Comparison of ENCODE assay signal across 27 cellular contexts in the genomic region with DNA sequence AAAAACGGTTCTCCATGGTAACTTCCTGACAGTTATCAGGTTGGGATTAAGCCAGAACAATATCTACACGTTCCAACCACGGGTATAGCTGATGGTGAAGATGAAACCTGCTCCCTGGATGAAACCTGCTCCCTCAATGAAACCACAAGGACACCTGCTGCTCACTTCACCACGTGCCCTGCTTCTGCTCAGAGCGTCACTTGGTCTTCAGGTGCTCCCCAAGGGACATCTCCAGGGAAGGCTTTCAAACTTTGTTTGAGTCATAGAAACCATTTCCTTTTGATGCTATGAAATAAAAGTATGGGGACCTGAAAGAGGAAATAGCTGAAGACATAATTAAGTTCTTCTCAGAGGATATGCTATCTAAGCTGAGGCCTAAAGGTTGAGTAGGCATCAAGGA.
DNase-seq lines count a peak whose midpoint lies in the region; ATAC-seq and TF ChIP-seq lines count a peak whose summit lies in the region.
"Had no signal": no experiment of that assay in that cellular context is flagged by ENCODE, and none has a peak within 500 bp of the region (broad histone marks: within the 10 kb centered on the region; RNA-seq: fewer than 3 reads in every experiment).

No MANE protein-coding gene starts in this region.

- H3K36me3 ChIP-seq in tibial nerve, result no peaks in the 10 kb centered on the region
- H3K36me3 ChIP-seq: neutrophil, transverse colon had no signal

- no peaks in the 10 kb centered on the region for H3K4me1 Mint-ChIP-seq in glutamatergic neuron (ENCODE audit: low read depth, unreplicated experiment)
- H3K4me1 Mint-ChIP-seq: CD4-positive, alpha-beta memory T cell had no signal

- TF ChIP-seq EP300 in tibial nerve (IDR thresholded peaks at IDR 0.05), result no peak

- ATAC-seq in GM18511 (IDR thresholded peaks at IDR 0.05; ENCODE audit: unreplicated experiment), result peak; percentile 81
- ATAC-seq in GM21723 (IDR thresholded peaks at IDR 0.05; ENCODE audit: unreplicated experiment), result peak; percentile 61
- ATAC-seq: activated CD4-positive, CD25-positive, alpha-beta regulatory T cell treated with anti-CD3 and anti-CD28 coated beads, Interleukin-2, amount 50 U/mL, for 24 hours; foreskin keratinocyte; SK-N-SH treated with all-trans-retinoic acid at 6 μM for 48 hours had no signal

- no peaks in the 10 kb centered on the region for H3K4me1 ChIP-seq in tibial nerve
- H3K4me1 ChIP-seq: foreskin keratinocyte, transverse colon had no signal

- no peaks in the 10 kb centered on the region for H3K27me3 ChIP-seq in tibial nerve
- H3K27me3 ChIP-seq: dorsolateral prefrontal cortex, foreskin keratinocyte, neutrophil, transverse colon had no signal

- no peak overlapping the region for H3K4me3 ChIP-seq in tibial nerve
- H3K4me3 ChIP-seq: dorsolateral prefrontal cortex, transverse colon had no signal

- H3K9me3 Mint-ChIP-seq in glutamatergic neuron (ENCODE audit: unreplicated experiment), result peaks cover 2% of the 10 kb centered on the region
- H3K9me3 Mint-ChIP-seq: stimulated activated naive CD8-positive, alpha-beta T cell treated with anti-CD3 and anti-CD28 coated beads, Interleukin-15, Interleukin-2, amounts not matched to agents 100 ng/mL and 50 ng/mL, for 24 hours had no signal

- 82% methylated on average over 5 of the region's 5 CpGs for WGBS in tibial nerve, 2 donors

- H3K27ac ChIP-seq in tibial nerve, result no peak overlapping the region
- H3K27ac ChIP-seq: dorsolateral prefrontal cortex, foreskin keratinocyte, neutrophil, RWPE1, transverse colon had no signal

- no peak for TF ChIP-seq POLR2A in tibial nerve (IDR thresholded peaks at IDR 0.05)

- H3K27me3 Mint-ChIP-seq in glutamatergic neuron (ENCODE audit: unreplicated experiment), result no peaks in the 10 kb centered on the region

- no peak for TF ChIP-seq CTCF in tibial nerve (IDR thresholded peaks at IDR 0.05)
- no peak for TF ChIP-seq CTCF in glutamatergic neuron (IDR thresholded peaks at IDR 0.05; ENCODE audit: partially characterized antibody, unreplicated experiment)

- DNase-seq in NAMALWA (ENCODE audit: low spot score) (peak; percentile 38), germinal center (ENCODE audit: low spot score) (peak; percentile 8), tibial nerve (ENCODE audit: low spot score in 2 of 2) (no peak), glutamatergic neuron (no peak), COLO829 (ENCODE audit: low spot score) (no peak)
- DNase-seq: activated CD8-positive, alpha-beta memory T cell treated with anti-CD3 and anti-CD28 coated beads for 24 hours; activated naive CD4-positive, alpha-beta T cell treated with anti-CD3 and anti-CD28 coated beads, Interleukin-2, amount 50 U/mL, for 16 hours; activated T-cell treated with anti-CD3 and anti-CD28 coated beads, Interleukin-2, amount 50 U/mL, for 48 hours; anterior cingulate cortex; CD4-positive, alpha-beta memory T cell; central memory CD4-positive, alpha-beta T cell; dorsolateral prefrontal cortex; erythroblast; foreskin keratinocyte; HCEC 1CT; hippocampal formation; NCI-H1436 treated with DMSO at 0.1 percent for 48 hours; NCI-H446; stimulated activated CD4-positive, alpha-beta T cell treated with anti-CD3 and anti-CD28 coated beads, Interleukin-2, amount 100 ng/mL, for 24 hours; transverse colon had no signal

- H3K9me3 ChIP-seq in tibial nerve, result peaks cover 0 to 2% (median 0%) of the 10 kb centered on the region in 4 donors
- H3K9me3 ChIP-seq: neutrophil, transverse colon had no signal

- no peak overlapping the region for H3K4me3 Mint-ChIP-seq in glutamatergic neuron (ENCODE audit: unreplicated experiment)
- H3K4me3 Mint-ChIP-seq: CD4-positive, alpha-beta memory T cell; stimulated activated naive CD8-positive, alpha-beta T cell treated with anti-CD3 and anti-CD28 coated beads, Interleukin-15, Interleukin-2, amounts not matched to agents 100 ng/mL and 50 ng/mL, for 24 hours had no signal

- no peaks in the 10 kb centered on the region for H3K36me3 Mint-ChIP-seq in glutamatergic neuron (ENCODE audit: unreplicated experiment)
- H3K36me3 Mint-ChIP-seq: CD4-positive, alpha-beta memory T cell had no signal

- H3K27ac Mint-ChIP-seq in glutamatergic neuron (ENCODE audit: unreplicated experiment), result no peak overlapping the region
- H3K27ac Mint-ChIP-seq: CD4-positive, alpha-beta memory T cell; stimulated activated naive CD8-positive, alpha-beta T cell treated with anti-CD3 and anti-CD28 coated beads, Interleukin-15, Interleukin-2, amounts not matched to agents 100 ng/mL and 50 ng/mL, for 24 hours had no signal

Comparison
In these comparisons a context has a peak if more than half of its experiments do, and no peak if none do; other contexts are left out.
1. DNase-seq: peak in NAMALWA (single experiment) and germinal center (single experiment); none in tibial nerve (0 of 2), glutamatergic neuron (single experiment) and COLO829 (single experiment).